ENCODE assay signal across 31 cellular contexts in the genomic region with DNA sequence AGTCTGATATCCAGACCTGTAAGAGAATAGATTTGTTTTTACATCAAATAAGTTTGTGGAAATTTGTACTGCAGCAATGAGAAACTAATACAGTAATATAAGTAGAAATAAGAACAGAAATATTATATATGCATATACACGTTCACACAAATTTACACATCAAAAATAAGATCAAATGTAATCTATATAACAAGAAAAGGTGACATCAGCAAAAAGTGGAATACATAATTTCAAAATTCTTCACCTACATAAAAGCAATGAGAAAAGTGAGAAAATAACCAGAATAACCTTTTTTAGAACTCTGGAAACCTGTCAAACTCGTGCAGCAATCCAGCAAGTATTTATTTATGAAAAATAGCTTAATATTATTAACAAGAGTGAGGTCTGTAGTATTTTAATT.
"Had no signal": no experiment of that assay in that cellular context is flagged by ENCODE, and none has a peak within 500 bp of the region (broad histone marks: within the 10 kb centered on the region; RNA-seq: fewer than 3 reads in every experiment).

No MANE protein-coding gene starts in this region.

- H3K9ac ChIP-seq: neural progenitor cell, parathyroid adenoma had no signal

- H3K4me1 ChIP-seq: neural progenitor cell, parathyroid adenoma, psoas muscle, spleen, suprapubic skin, testis, tibial artery, transverse colon, upper lobe of right lung, uterus had no signal

- H2AFZ ChIP-seq: neural progenitor cell, parathyroid adenoma had no signal

- H3K27ac ChIP-seq: neural progenitor cell, ovary, parathyroid adenoma, psoas muscle, skin epidermis, spleen, suprapubic skin, testis, tibial artery, transverse colon, upper lobe of right lung, uterus had no signal

- H3K9me3 ChIP-seq: ovary, testis, uterus had no signal

- H3K4me3 Mint-ChIP-seq: natural killer cell; nephron; neural progenitor cell; stimulated activated memory B cell treated with anti-CD40 and anti-IgM and Interleukin-4, amounts not matched to agents 10 μg/mL and 1 μg/mL and 100 μg/mL, for 72 hours; stimulated activated naive CD8-positive, alpha-beta T cell treated with anti-CD3 and anti-CD28 coated beads, Interleukin-15, amount 100 ng/mL, for 72 hours; type B pancreatic cell had no signal

- H3K27me3 ChIP-seq: neural progenitor cell, ovary, spleen, suprapubic skin, testis, tibial artery, transverse colon, upper lobe of right lung, uterus had no signal

- DNase-seq: natural killer cell; occipital lobe; ovary; posterior cingulate gyrus; psoas muscle; right cardiac atrium; spleen; stimulated activated CD4-positive, alpha-beta T cell treated with anti-CD3 and anti-CD28 coated beads, Interleukin-12 subunit alpha, Interleukin-12 subunit beta, amount 100 ng/mL, for 4 hours; stimulated activated CD4-positive, alpha-beta T cell treated with anti-CD3 and anti-CD28 coated beads, Interleukin-1b, Interleukin-23, amount 100 ng/mL, for 48 hours; stimulated activated CD4-positive, alpha-beta T cell treated with anti-CD3 and anti-CD28 coated beads, Interleukin-4, amount 100 ng/mL, for 1 hour; stimulated activated CD4-positive, alpha-beta T cell treated with anti-CD3 and anti-CD28 coated beads, Interleukin-4, amount 100 ng/mL, for 4 hours; stimulated activated CD8-positive, alpha-beta memory T cell treated with anti-CD3 and anti-CD28 coated beads, Interleukin-4, amount 100 ng/mL, for 48 hours; stimulated activated naive CD4-positive, alpha-beta T cell; stimulated activated naive CD8-positive, alpha-beta T cell treated with anti-CD3 and anti-CD28 coated beads, Interleukin-15, amount 100 ng/mL, for 72 hours; stimulated activated naive CD8-positive, alpha-beta T cell treated with anti-CD3 and anti-CD28 coated beads, Interleukin-15, Interleukin-2, amounts not matched to agents 100 U/mL and 50 U/mL, for 24 hours; substantia nigra; testis; tibial artery; transverse colon; upper lobe of right lung; uterus had no signal

- H3K4me1 Mint-ChIP-seq: natural killer cell; nephron; neural progenitor cell; stimulated activated naive CD8-positive, alpha-beta T cell treated with anti-CD3 and anti-CD28 coated beads, Interleukin-15, amount 100 ng/mL, for 72 hours had no signal

- H3K4me3 ChIP-seq: neural progenitor cell, ovary, psoas muscle, skin epidermis, smooth muscle cell, spleen, suprapubic skin, testis, tibial artery, transverse colon, upper lobe of right lung, uterus had no signal

- H3K27me3 Mint-ChIP-seq: progenitor cell of endocrine pancreas; stimulated activated memory B cell treated with anti-CD40 and anti-IgM and Interleukin-4, amounts not matched to agents 10 μg/mL and 1 μg/mL and 100 μg/mL, for 72 hours; stimulated activated naive CD8-positive, alpha-beta T cell treated with anti-CD3 and anti-CD28 coated beads, Interleukin-15, amount 100 ng/mL, for 72 hours; type B pancreatic cell had no signal

- ATAC-seq: natural killer cell; psoas muscle; right cardiac atrium; sciatic nerve; stimulated activated memory B cell treated with anti-CD40 and anti-IgM and Interleukin-4, amounts not matched to agents 10 μg/mL and 1 μg/mL and 100 μg/mL, for 72 hours; stimulated activated naive CD8-positive, alpha-beta T cell treated with anti-CD3 and anti-CD28 coated beads, Interleukin-15, amount 100 ng/mL, for 72 hours; stimulated activated naive CD8-positive, alpha-beta T cell treated with anti-CD3 and anti-CD28 coated beads, Interleukin-15, Interleukin-2, amounts not matched to agents 100 U/mL and 50 U/mL, for 24 hours; upper lobe of right lung had no signal

- H3K36me3 Mint-ChIP-seq: natural killer cell; stimulated activated memory B cell treated with anti-CD40 and anti-IgM and Interleukin-4, amounts not matched to agents 10 μg/mL and 1 μg/mL and 100 μg/mL, for 72 hours had no signal

- H3K27ac Mint-ChIP-seq: natural killer cell; nephron; neural progenitor cell; progenitor cell of endocrine pancreas; stimulated activated memory B cell treated with anti-CD40 and anti-IgM and Interleukin-4, amounts not matched to agents 10 μg/mL and 1 μg/mL and 100 μg/mL, for 72 hours; stimulated activated naive CD8-positive, alpha-beta T cell treated with anti-CD3 and anti-CD28 coated beads, Interleukin-15, amount 100 ng/mL, for 72 hours; type B pancreatic cell had no signal

- H3K36me3 ChIP-seq: neural progenitor cell, ovary, spleen, suprapubic skin, tibial artery, transverse colon, upper lobe of right lung, uterus had no signal

- H3K4me2 ChIP-seq: neural progenitor cell, smooth muscle cell had no signal
